ENCODE assay signal across 1 cellular context in genomic region chr5:95934207-95934804, GRCh38.
TF ChIP-seq lines count a peak whose summit lies in the region.

No MANE protein-coding gene starts in this region.

TF ChIP-seq in GM12878, 131 proteins besides CTCF, POLR2A, EP300 and RAD21:
- no peak for TF ChIP-seq ZBTB11 (CRISPR knock-in tag; IDR thresholded peaks at IDR 0.05)
- no peak for TF ChIP-seq GATAD2B (conservative IDR thresholded peaks at IDR 0.05; ENCODE audit: low read depth)
- TF ChIP-seq NFIC (IDR thresholded peaks at IDR 0.05; ENCODE audit: low read depth, low read length): no peak
- TF ChIP-seq FOS (IDR thresholded peaks at IDR 0.05; ENCODE audit: borderline replicate concordance, extremely low read depth, insufficient read length): no peak
- no peak for TF ChIP-seq POLR2AphosphoS5 (IDR thresholded peaks at IDR 0.05; ENCODE audit: low read length)
- no peak for TF ChIP-seq WRNIP1 (IDR thresholded peaks at IDR 0.05; ENCODE audit: borderline replicate concordance, low read depth, low read length)
- no peak for TF ChIP-seq ZNF592 (IDR thresholded peaks at IDR 0.05)
- no peak for TF ChIP-seq PRDM15 (CRISPR knock-in tag; IDR thresholded peaks at IDR 0.05)
- TF ChIP-seq ZZZ3 (IDR thresholded peaks at IDR 0.05; ENCODE audit: control insufficient read depth, insufficient read length, low read depth): no peak
TF ChIP-seq in GM12878: peak in this region for 0.
